Comparison of ENCODE assay signal across 8 cellular contexts in the genomic region with DNA sequence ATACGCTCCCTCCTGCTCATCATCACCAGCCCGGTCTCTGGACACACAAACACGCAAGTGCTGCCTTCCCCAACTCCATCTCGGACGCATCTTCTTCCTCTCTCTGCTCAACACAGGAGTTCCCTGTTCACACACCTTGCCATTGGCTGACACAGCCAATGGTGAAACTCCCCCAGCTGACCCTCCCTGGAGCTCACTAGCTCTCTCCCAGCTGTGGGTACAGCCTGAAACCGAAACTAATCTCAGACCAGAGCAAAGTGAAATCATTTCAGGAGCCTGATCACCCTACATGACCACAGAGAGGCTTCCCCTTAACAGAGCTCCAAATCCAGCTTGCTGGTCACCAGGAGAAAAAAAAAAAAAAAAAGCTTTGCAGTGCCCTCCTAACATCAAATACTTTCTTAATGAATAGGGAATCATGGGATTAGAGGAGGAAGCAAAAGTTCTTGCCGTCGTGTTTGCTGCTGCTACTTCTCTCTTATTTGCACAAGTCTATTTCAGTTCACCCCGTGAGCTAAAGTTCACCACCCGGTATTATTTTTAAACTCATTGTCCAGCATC. TPM values are rescaled to one million over a fixed set of nuclear protein-coding genes. Genes with fewer than 3 reads are reported as not detected.
DNase-seq lines count a peak whose midpoint lies in the region; ATAC-seq and TF ChIP-seq lines count a peak whose summit lies in the region.

No MANE protein-coding gene starts in this region.

- H3K27me3 ChIP-seq in osteoblast (ENCODE audit: insufficient read depth, low read length) = no peaks in the 10 kb centered on the region

- H3K36me3 ChIP-seq in osteoblast (ENCODE audit: insufficient read depth, low read length) = no peaks in the 10 kb centered on the region

- H3K79me2 ChIP-seq in osteoblast (ENCODE audit: insufficient read depth, low read length) = peaks cover 60% of the 10 kb centered on the region

- CTCF ChIA-PET in activated CD8-positive, alpha-beta T cell treated with anti-CD3 and anti-CD28 coated beads, Interleukin-2, amount 10 ng/mL, durations not matched to agents 7 days and 5 days (lab: Charles Lee) = interaction anchor here (0.6 to 3.2 kb wide), 12 partner anchors 9 to 226 kb away, joined by 3 to 16 read pairs (median 4); no protein-coding TSS in a partner anchor

- H2AFZ ChIP-seq in osteoblast (ENCODE audit: low read length) = peak overlapping the region; percentile 67

- POLR2A ChIA-PET in activated CD8-positive, alpha-beta T cell treated with anti-CD3 and anti-CD28 coated beads, Interleukin-2, amount 10 ng/mL, durations not matched to agents 7 days and 5 days (lab: Charles Lee) = interaction anchor here (0.6 kb wide), 1 partner anchor 807 kb away, joined by 3 read pairs; no protein-coding TSS in a partner anchor

- peaks cover 40% of the 10 kb centered on the region for H3K4me1 Mint-ChIP-seq in activated CD8-positive, alpha-beta T cell treated with anti-CD3 and anti-CD28 coated beads, Interleukin-2, amount 10 ng/mL, durations not matched to agents 7 days and 5 days (ENCODE audit: low read depth)

- peaks cover 66% of the 10 kb centered on the region for H3K4me1 ChIP-seq in osteoblast (ENCODE audit: insufficient read depth, low read length)

- no peak overlapping the region for H3K27ac Mint-ChIP-seq in activated CD8-positive, alpha-beta T cell treated with anti-CD3 and anti-CD28 coated beads, Interleukin-2, amount 10 ng/mL, durations not matched to agents 7 days and 5 days

- peak overlapping the region; percentile 91 for H3K4me2 ChIP-seq in osteoblast (ENCODE audit: insufficient read depth, low read length)

- no peaks in the 10 kb centered on the region for H3K36me3 Mint-ChIP-seq in activated CD8-positive, alpha-beta T cell treated with anti-CD3 and anti-CD28 coated beads, Interleukin-2, amount 10 ng/mL, durations not matched to agents 7 days and 5 days (ENCODE audit: low read depth)

- peak; percentile 92 for ATAC-seq in GM18511 (IDR thresholded peaks at IDR 0.05; ENCODE audit: unreplicated experiment)
- ATAC-seq in HG02885 (IDR thresholded peaks at IDR 0.05; ENCODE audit: poor library complexity, unreplicated experiment) = peak; percentile 86
- ATAC-seq in activated CD8-positive, alpha-beta T cell treated with anti-CD3 and anti-CD28 coated beads, Interleukin-2, amount 10 ng/mL, durations not matched to agents 7 days and 5 days = peak; percentile 91

- H3K27me3 Mint-ChIP-seq in activated CD8-positive, alpha-beta T cell treated with anti-CD3 and anti-CD28 coated beads, Interleukin-2, amount 10 ng/mL, durations not matched to agents 7 days and 5 days (ENCODE audit: low read depth) = peaks cover 47% of the 10 kb centered on the region

- TF ChIP-seq CTCF in AG10803 (conservative IDR thresholded peaks at IDR 0.05; ENCODE audit: low read length) (no peak), fibroblast of the aortic adventitia (IDR thresholded peaks at IDR 0.05; ENCODE audit: insufficient read depth, low read length) (no peak), osteoblast (IDR thresholded peaks at IDR 0.05; ENCODE audit: extremely low read depth, low read depth, low read length) (no peak)

- peak; percentile 63 for DNase-seq in AG10803 (ENCODE audit: low read depth)
- DNase-seq in NCI-H2029 treated with DMSO at 0.1 percent for 48 hours (lab: John Stamatoyannopoulos, UW) = peak; percentile 45
- peak; percentile 60 for DNase-seq in activated CD8-positive, alpha-beta T cell treated with anti-CD3 and anti-CD28 coated beads, Interleukin-2, amount 10 ng/mL, durations not matched to agents 7 days and 5 days
- DNase-seq in fibroblast of the aortic adventitia (ENCODE audit: low read depth) = peak; percentile 73
- peak; percentile 92 for DNase-seq in osteoblast (ENCODE audit: insufficient read length, low spot score, missing footprints)
- DNase-seq in iPS-NIHi7 (ENCODE audit: extremely low spot score) = no peak

- H3K9me3 ChIP-seq in osteoblast (ENCODE audit: low read depth, low read length) = no peaks in the 10 kb centered on the region

- H4K20me1 ChIP-seq in osteoblast (ENCODE audit: insufficient read depth, low read length) = peaks cover under 1% of the 10 kb centered on the region

- H3K27ac ChIP-seq in osteoblast (ENCODE audit: low read depth, low read length) = peak overlapping the region; percentile 92

- peak overlapping the region; percentile 64 for H3K4me3 ChIP-seq in AG10803 (ENCODE audit: low read length)
- H3K4me3 ChIP-seq in fibroblast of the aortic adventitia (ENCODE audit: low read depth, low read length) = peak overlapping the region; percentile 67
- peak overlapping the region; percentile 71 for H3K4me3 ChIP-seq in osteoblast (ENCODE audit: insufficient read depth, low read length)

- no peaks in the 10 kb centered on the region for H3K9me3 Mint-ChIP-seq in activated CD8-positive, alpha-beta T cell treated with anti-CD3 and anti-CD28 coated beads, Interleukin-2, amount 10 ng/mL, durations not matched to agents 7 days and 5 days (ENCODE audit: insufficient read depth)

- peak overlapping the region; percentile 52 for H3K4me3 Mint-ChIP-seq in activated CD8-positive, alpha-beta T cell treated with anti-CD3 and anti-CD28 coated beads, Interleukin-2, amount 10 ng/mL, durations not matched to agents 7 days and 5 days

RNA-seq across cellular contexts. Expression of a gene that starts 8.3 kb away (rescaled TPM):
- total RNA-seq in activated CD8-positive, alpha-beta T cell treated with anti-CD3 and anti-CD28 coated beads, Interleukin-2, amount 10 ng/mL, durations not matched to agents 7 days and 5 days = under 1 TPM in 1 of 2 experiments, not detected in 1; 0.18 TPM
- 17.1 and 25.7 TPM in 2 replicates for total RNA-seq in fibroblast of the aortic adventitia (ENCODE audit: low replicate concordance)
- 21.0 and 22.4 TPM in 2 replicates for total RNA-seq in osteoblast

RNA-seq across cellular contexts. Expression of a gene that starts 41.2 kb away (rescaled TPM):
- total RNA-seq in activated CD8-positive, alpha-beta T cell treated with anti-CD3 and anti-CD28 coated beads, Interleukin-2, amount 10 ng/mL, durations not matched to agents 7 days and 5 days = 10 to 100 TPM; 37.5 to 37.6 TPM
- total RNA-seq in fibroblast of the aortic adventitia (ENCODE audit: low replicate concordance) = 16.4 and 76.2 TPM in 2 replicates
- 51.9 and 58.6 TPM in 2 replicates for total RNA-seq in osteoblast

Comparison
In these comparisons a context has a peak if more than half of its experiments do, and no peak if none do; other contexts are left out.
1. RNA of a gene that starts 8.3 kb away (total RNA-seq): 17.1 to 25.7 TPM in fibroblast of the aortic adventitia and 21.0 to 22.4 TPM in osteoblast; 0.18 TPM in activated CD8-positive, alpha-beta T cell treated with anti-CD3 and anti-CD28 coated beads, Interleukin-2, amount 10 ng/mL, durations not matched to agents 7 days and 5 days; every median in the first group is over 10 times any median in the second.
2. Peak in every context shown above with its lines, with median percentiles within 50 percentile points of each other: H3K4me3 ChIP-seq and ATAC-seq.